29 cellular contexts compared by ENCODE assay signal in the genomic region with DNA sequence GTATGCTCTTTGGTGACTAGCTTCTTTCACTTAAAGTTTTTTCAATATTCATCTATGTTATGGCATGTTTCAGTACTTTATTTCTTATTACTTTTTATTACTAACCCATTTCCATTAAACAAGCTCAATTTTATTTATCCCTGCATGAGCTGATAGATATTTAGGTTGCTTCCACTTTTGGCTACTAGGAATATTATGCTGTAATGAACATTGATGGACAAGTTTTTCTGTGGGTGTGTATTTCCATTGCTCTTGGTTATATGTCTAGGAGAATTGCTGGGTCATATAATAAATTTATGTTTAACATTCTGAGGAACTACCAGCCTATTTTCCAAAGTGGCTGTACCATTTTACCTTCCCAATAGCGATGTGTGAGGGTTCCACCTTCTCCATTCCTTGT.
"Had no signal": no experiment of that assay in that cellular context is flagged by ENCODE, and none has a peak within 500 bp of the region (broad histone marks: within the 10 kb centered on the region; RNA-seq: fewer than 3 reads in every experiment).

No MANE protein-coding gene starts in this region.

- H3K27ac ChIP-seq: colonic mucosa, coronary artery, epithelial cell of prostate, esophagus muscularis mucosa, esophagus squamous epithelium, foreskin keratinocyte, gastrocnemius medialis, gastroesophageal sphincter, heart right ventricle had no signal

- H3K36me3 ChIP-seq: colonic mucosa, esophagus muscularis mucosa, esophagus squamous epithelium, gastrocnemius medialis, gastroesophageal sphincter, heart left ventricle, heart right ventricle had no signal

- H3K4me3 Mint-ChIP-seq: dendritic cell treated with granulocyte-macrophage colony-stimulating factor and Interleukin-4, amounts not matched to agents 40 ng/mL and 50 ng/mL, for 4 days; effector memory CD8-positive, alpha-beta T cell; endodermal cell had no signal

- ATAC-seq: effector memory CD8-positive, alpha-beta T cell; esophagus mucosa; foreskin keratinocyte; gastrocnemius medialis; gastroesophageal sphincter; heart left ventricle; heart right ventricle had no signal

- H3K27me3 ChIP-seq: dorsolateral prefrontal cortex, esophagus muscularis mucosa, foreskin keratinocyte, gastroesophageal sphincter had no signal

- H3K9me3 ChIP-seq: colonic mucosa, esophagus muscularis mucosa, esophagus squamous epithelium, gastrocnemius medialis, gastroesophageal sphincter had no signal

- FAIRE-seq: colon, endometrium, endothelial cell of umbilical vein, frontal cortex had no signal

- H3K9me3 Mint-ChIP-seq: effector memory CD8-positive, alpha-beta T cell had no signal

- DNase-seq: colonic mucosa; cortex of kidney; dermis blood vessel endothelial cell; dorsolateral prefrontal cortex; effector CD4-positive, alpha-beta T cell; effector CD8-positive, alpha-beta T cell; effector memory CD4-positive, alpha-beta T cell; effector memory CD8-positive, alpha-beta T cell; endodermal cell; erythroblast; esophagus squamous epithelium; foreskin fibroblast; foreskin keratinocyte; foreskin melanocyte; gastrocnemius medialis; glutamatergic neuron; head of caudate nucleus; heart left ventricle; heart right ventricle had no signal

- H3K4me1 ChIP-seq: colonic mucosa had no signal

- H3K4me3 ChIP-seq: colonic mucosa, coronary artery, dorsolateral prefrontal cortex, esophagus muscularis mucosa, esophagus squamous epithelium, gastrocnemius medialis, gastroesophageal sphincter, heart left ventricle, heart right ventricle had no signal

- H3K27ac Mint-ChIP-seq: dendritic cell treated with granulocyte-macrophage colony-stimulating factor and Interleukin-4, amounts not matched to agents 40 ng/mL and 50 ng/mL, for 4 days; effector memory CD8-positive, alpha-beta T cell; endodermal cell had no signal
